ENCODE assay signal across 14 cellular contexts in the genomic region with DNA sequence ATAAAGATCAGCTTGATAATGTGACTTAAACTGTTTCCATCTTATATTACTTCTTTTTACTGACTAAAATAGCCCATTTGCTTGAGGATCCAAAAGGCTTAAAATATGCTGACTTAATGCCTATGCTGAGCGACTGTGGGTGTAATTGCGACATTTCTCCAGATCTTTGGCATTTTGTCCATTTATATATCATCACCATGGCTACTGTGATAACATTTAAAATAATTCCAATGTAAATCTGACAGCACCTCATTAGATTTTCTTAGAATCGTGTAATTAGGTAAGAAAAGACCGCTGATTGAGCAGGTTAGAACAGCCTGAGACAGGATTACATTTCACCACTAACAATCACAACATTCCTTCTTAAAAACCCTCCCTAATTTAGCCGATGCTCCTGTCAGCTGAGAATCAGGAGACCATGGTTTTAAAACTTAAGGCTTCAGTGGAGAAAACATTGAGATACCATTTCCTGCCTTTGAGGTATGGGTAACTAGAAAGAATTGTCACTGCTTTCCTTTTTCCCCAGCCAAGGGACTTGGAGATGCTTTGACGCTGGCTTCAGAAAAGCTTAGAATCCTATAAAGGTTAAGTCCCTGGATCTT.
"Had no signal": no experiment of that assay in that cellular context is flagged by ENCODE, and none has a peak within 500 bp of the region (broad histone marks: within the 10 kb centered on the region; RNA-seq: fewer than 3 reads in every experiment).

No MANE protein-coding gene starts in this region.

- ATAC-seq: activated CD4-positive, CD25-positive, alpha-beta regulatory T cell treated with anti-CD3 and anti-CD28 coated beads, Interleukin-2, amount 50 U/mL, for 24 hours; esophagus mucosa; gastrocnemius medialis; mucosa of descending colon; natural killer cell had no signal

- H3K9me3 ChIP-seq: breast epithelium, gastrocnemius medialis, lower lobe of right lung, mucosa of descending colon, tibial artery, vagina had no signal

- H3K27me3 ChIP-seq: breast epithelium, gastrocnemius medialis, tibial artery, vagina had no signal

- H3K4me3 ChIP-seq: breast epithelium, gastrocnemius medialis, lower lobe of right lung, mucosa of descending colon, tibial artery, vagina had no signal

- H3K36me3 ChIP-seq: breast epithelium, gastrocnemius medialis, lower lobe of right lung, tibial artery, vagina had no signal

- H3K27ac Mint-ChIP-seq: activated naive CD8-positive, alpha-beta T cell treated with anti-CD3 and anti-CD28 coated beads for 36 hours; natural killer cell; T-helper 2 cell treated with Interferon-gamma antibody and Interleukin-4, amounts not matched to agents 5 μg/mL and 100 μg/mL, for 36 hours had no signal

- H3K36me3 Mint-ChIP-seq: activated naive CD8-positive, alpha-beta T cell treated with anti-CD3 and anti-CD28 coated beads for 36 hours; natural killer cell had no signal

- H3K27ac ChIP-seq: breast epithelium, gastrocnemius medialis, lower lobe of right lung, tibial artery, vagina had no signal

- H3K4me1 ChIP-seq: breast epithelium, gastrocnemius medialis, lower lobe of right lung, tibial artery, vagina had no signal

- DNase-seq: activated gamma-delta T cell; activated naive CD8-positive, alpha-beta T cell treated with anti-CD3 and anti-CD28 coated beads for 36 hours; activated T-cell treated with anti-CD3 and anti-CD28 coated beads, Interleukin-2, amount 50 U/mL, for 1 hour; gastrocnemius medialis; lower lobe of right lung; mucosa of descending colon; natural killer cell; SW 1271; tibial artery had no signal
